Comparison of ENCODE assay signal across 8 cellular contexts in genomic region chr19:3627351-3627723, GRCh38. TPM values are rescaled to one million over a fixed set of nuclear protein-coding genes. Genes with fewer than 3 reads are reported as not detected.
DNase-seq lines count a peak whose midpoint lies in the region; TF ChIP-seq lines count a peak whose summit lies in the region.

No MANE protein-coding gene starts in this region.

- POLR2A ChIA-PET in AG04450 (lab: Yijun Ruan, JAX): no interaction called here

- H3K9me2 ChIP-seq in Karpas-422 (replicated peaks; ENCODE audit: insufficient read depth, low read length): no peaks in the 10 kb centered on the region

- no peaks in the 10 kb centered on the region for H3K36me3 Mint-ChIP-seq in neural crest cell (ENCODE audit: low read depth)

- no peaks in the 10 kb centered on the region for H3K36me3 ChIP-seq in Karpas-422 (ENCODE audit: insufficient read depth, low read length)

- no peak for TF ChIP-seq CTCF in AG04450 (IDR thresholded peaks at IDR 0.05; ENCODE audit: low read depth, low read length)
- no peak for TF ChIP-seq CTCF in neural crest cell (conservative IDR thresholded peaks at IDR 0.05)

- peak overlapping the region; percentile 6 for H3K4me2 ChIP-seq in Karpas-422 (ENCODE audit: low read depth, low read length, poor library complexity, severe bottlenecking)

- H2AFZ ChIP-seq in Karpas-422 (ENCODE audit: low read length): no peak overlapping the region

- H3K27me3 ChIP-seq in AG04450 (ENCODE audit: control insufficient read depth, insufficient read depth, low read length) (no peaks in the 10 kb centered on the region), Karpas-422 (ENCODE audit: low read length) (no peaks in the 10 kb centered on the region)

- peaks cover 18% of the 10 kb centered on the region for H3K4me1 ChIP-seq in Karpas-422 (ENCODE audit: low read length)

- H3K9me3 ChIP-seq in AG04450 (ENCODE audit: control insufficient read depth, insufficient read depth, low read length): no peaks in the 10 kb centered on the region; the same call in 1 of the 2 replicates
- no peaks in the 10 kb centered on the region for H3K9me3 ChIP-seq in Karpas-422 (ENCODE audit: low read length)

- H3K4me3 Mint-ChIP-seq in neural crest cell: peak overlapping the region; percentile 90

- CTCF ChIA-PET in AG04450 (lab: Charles Lee): interaction anchor here (1.2 kb wide), 1 partner anchor 9 kb away, joined by 5 read pairs; no protein-coding TSS in a partner anchor

- DNase-seq in AG04450 (ENCODE audit: low read depth, low spot score) (no peak), Karpas-422 (no peak), caudate nucleus (lab: John Stamatoyannopoulos, UW) (no peak), neural crest cell (ENCODE audit: low read depth, low spot score) (no peak), NCI-H2107 (lab: John Stamatoyannopoulos, UW) (no peak), SIG-M5 treated with dmso at 0.1 percent for 504 hours (lab: John Stamatoyannopoulos, UW; ENCODE audit: unreplicated experiment) (no peak), iPS-NIHi11 (ENCODE audit: low spot score) (no peak), hypothalamus (lab: John Stamatoyannopoulos, UW) (no peak)

- H3K27ac ChIP-seq in AG04450 (ENCODE audit: low read depth, low read length) (no peak overlapping the region), Karpas-422 (ENCODE audit: low read length) (no peak overlapping the region), caudate nucleus (ENCODE audit: low read depth, low read length) (peak overlapping the region; percentile 100)

- no peak overlapping the region for H3K9ac ChIP-seq in Karpas-422 (ENCODE audit: low read length)

- peaks cover 30% of the 10 kb centered on the region for H3K79me2 ChIP-seq in Karpas-422 (ENCODE audit: low read length)

- H3K27me3 Mint-ChIP-seq in neural crest cell (ENCODE audit: low read depth): no peaks in the 10 kb centered on the region

- peaks cover 17% of the 10 kb centered on the region; the same call in 1 of the 2 replicates for H4K20me1 ChIP-seq in Karpas-422 (ENCODE audit: insufficient read depth, low read depth, low read length)

- H3K27ac Mint-ChIP-seq in neural crest cell (ENCODE audit: unreplicated experiment): no peak overlapping the region

- H3K9me3 Mint-ChIP-seq in neural crest cell: no peaks in the 10 kb centered on the region

- H3K4me3 ChIP-seq in AG04450 (ENCODE audit: low read depth, low read length) (0 out of 2 replicates have a peak overlapping the region, but pooled peaks have one; percentile 27), Karpas-422 (ENCODE audit: low read length) (no peak overlapping the region)

- H3K4me1 Mint-ChIP-seq in neural crest cell: peaks cover 24% of the 10 kb centered on the region

RNA-seq across cellular contexts. Expression of gene CACTIN, which starts 0.7 kb away (rescaled TPM):
- 9.3 and 11.2 TPM in 2 replicates for polyA plus RNA-seq in AG04450 (2011; rRNA removed)
- 6.5 and 6.8 TPM in 2 replicates for polyA minus RNA-seq in AG04450 (2011; rRNA and poly(A)+ RNA removed)
- total RNA-seq in Karpas-422 (2014; rRNA removed; shearing (Covaris generic); ENCODE audit: low replicate concordance): 9.5 and 24.8 TPM in 2 replicates
- total RNA-seq in neural crest cell: 33.5 and 36.3 TPM in 2 replicates

RNA-seq across cellular contexts. Expression of gene TBXA2R, which starts 20.7 kb away (rescaled TPM):
- 0.84 and 0.99 TPM in 2 replicates for polyA plus RNA-seq in AG04450 (2011; rRNA removed)
- 0.43 and 1.1 TPM in 2 replicates for polyA minus RNA-seq in AG04450 (2011; rRNA and poly(A)+ RNA removed)
- total RNA-seq in Karpas-422 (2014; rRNA removed; shearing (Covaris generic); ENCODE audit: low replicate concordance): 0.15 and 0.22 TPM in 2 replicates
- 0.23 and 0.52 TPM in 2 replicates for total RNA-seq in neural crest cell

RNA-seq across cellular contexts. Expression of gene GIPC3, which starts 42.1 kb away (rescaled TPM):
- polyA plus RNA-seq in AG04450 (2011; rRNA removed): 0.30 and 0.41 TPM in 2 replicates
- 0.48 and 0.92 TPM in 2 replicates for polyA minus RNA-seq in AG04450 (2011; rRNA and poly(A)+ RNA removed)
- not detected in 2 replicates for total RNA-seq in Karpas-422 (2014; rRNA removed; shearing (Covaris generic); ENCODE audit: low replicate concordance)
- total RNA-seq in neural crest cell: 0.19 and 0.25 TPM in 2 replicates

RNA-seq across cellular contexts. Expression of gene HMG20B, which starts 54.6 kb away (rescaled TPM):
- 30.5 and 36.8 TPM in 2 replicates for polyA plus RNA-seq in AG04450 (2011; rRNA removed)
- polyA minus RNA-seq in AG04450 (2011; rRNA and poly(A)+ RNA removed): 10.0 and 13.1 TPM in 2 replicates
- 53.7 and 127 TPM in 2 replicates for total RNA-seq in Karpas-422 (2014; rRNA removed; shearing (Covaris generic); ENCODE audit: low replicate concordance)
- total RNA-seq in neural crest cell: 76.2 and 79.6 TPM in 2 replicates
